8 cellular contexts compared by ENCODE assay signal in genomic region chr12:120663741-120664140, GRCh38. TPM values are rescaled to one million over a fixed set of nuclear protein-coding genes. Genes with fewer than 3 reads are reported as not detected.
"Had no signal": no experiment of that assay in that cellular context is flagged by ENCODE, and none has a peak within 500 bp of the region (broad histone marks: within the 10 kb centered on the region; RNA-seq: fewer than 3 reads in every experiment).

No MANE protein-coding gene starts in this region.

- H3K4me3 Mint-ChIP-seq: GM23338, H9, IgD-negative memory B cell had no signal

- ATAC-seq: GM23338, HepG2 had no signal

- H3K9me3 Mint-ChIP-seq: GM23338, H9, IgD-negative memory B cell had no signal

- H3K27ac ChIP-seq: HL-60 had no signal

- H3K4me2 ChIP-seq: GM23338 had no signal

- H3K4me3 ChIP-seq: GM23338 had no signal

- DNase-seq: H9, HCEC 1CT, KBM-7 had no signal

- H3K36me3 Mint-ChIP-seq: IgD-negative memory B cell had no signal

- H2AFZ ChIP-seq: GM23338 had no signal

- H3K27ac Mint-ChIP-seq: GM23338, H9, IgD-negative memory B cell had no signal

RNA-seq across cellular contexts. Expression of gene CABP1, which starts 23.3 kb away (rescaled TPM):
- total RNA-seq: HepG2, HT1080 had no signal
- polyA plus RNA-seq: HepG2, IgD-negative memory B cell had no signal
